In genomic region chr18:31789409-31789808, GRCh38 we compare ENCODE assay signal across 27 cellular contexts. TPM values are rescaled to one million over a fixed set of nuclear protein-coding genes. Genes with fewer than 3 reads are reported as not detected.
A peak's percentile ranks its signal among the peaks of the same experiment; 100 is the strongest.
DNase-seq lines count a peak whose midpoint lies in the region; ATAC-seq, FAIRE-seq and TF ChIP-seq lines count a peak whose summit lies in the region.
"Had no signal": no experiment of that assay in that cellular context is flagged by ENCODE, and none has a peak within 500 bp of the region (broad histone marks: within the 10 kb centered on the region; RNA-seq: fewer than 3 reads in every experiment).

No MANE protein-coding gene starts in this region.

- H2BK20ac ChIP-seq in H1 (ENCODE audit: low read length) = no peak overlapping the region

- H3K4me1 ChIP-seq in HepG2 (ENCODE audit: insufficient read depth, low read length) = peaks cover 32% of the 10 kb centered on the region
- H3K4me1 ChIP-seq in right lobe of liver = peaks cover 0 to 25% (median 11%) of the 10 kb centered on the region in 4 donors
- no peaks in the 10 kb centered on the region for H3K4me1 ChIP-seq in H1 (replicated peaks in 1 of 4; ENCODE audit: control insufficient read depth in 3 of 4, insufficient read depth in 4 of 4, low read length in 3 of 4)

- H3K23me2 ChIP-seq in H1 (ENCODE audit: low read depth, low read length) = no peaks in the 10 kb centered on the region

- H3K4ac ChIP-seq in H1 (replicated peaks; ENCODE audit: insufficient read length, low read depth, low read length) = no peak overlapping the region

- no peak overlapping the region for H3K9ac ChIP-seq in HepG2 (ENCODE audit: insufficient read depth, low read depth, low read length)
- H3K9ac ChIP-seq in H1 (replicated peaks in 1 of 4; ENCODE audit: extremely low read depth in 1 of 4, low read depth in 3 of 4, low read length in 3 of 4) = no peak overlapping the region
- H3K9ac ChIP-seq: BLaER1, GM23248 had no signal

- in situ Hi-C loops in HepG2 (cut with HindIII; ENCODE audit: extremely low pct_ligation_motif_present, low pct_unique_long_range_greater_than_20kb) = no loop called here

- TF ChIP-seq CTCF in HepG2 (CRISPR knock-in tag; IDR thresholded peaks at IDR 0.05) = no peak
- TF ChIP-seq CTCF in right lobe of liver (IDR thresholded peaks at IDR 0.05) = no peak
- TF ChIP-seq CTCF in H1 (IDR thresholded peaks at IDR 0.05; ENCODE audit: control extremely low read depth in 1 of 3, insufficient read depth in 1 of 3, low read depth in 1 of 3, low read length in 3 of 3) = no peak
- no peak for TF ChIP-seq CTCF in omental fat pad (IDR thresholded peaks at IDR 0.05)
- no peak for TF ChIP-seq CTCF in mesothelial cell of epicardium (IDR thresholded peaks at IDR 0.05; ENCODE audit: unreplicated experiment)

- no peak overlapping the region for H3K27ac ChIP-seq in HepG2 (ENCODE audit: extremely low read length, insufficient read depth, low read length)
- no peak overlapping the region for H3K27ac ChIP-seq in right lobe of liver
- H3K27ac ChIP-seq in H1 (ENCODE audit: low read depth, low read length) = no peak overlapping the region
- H3K27ac ChIP-seq: BLaER1, GM23248, HL-60 had no signal

- no peak overlapping the region for H4K5ac ChIP-seq in H1 (ENCODE audit: insufficient read length, low read depth, low read length)

- no peak overlapping the region for H3K56ac ChIP-seq in H1 (replicated peaks; ENCODE audit: insufficient read length, low read depth, low read length)

- POLR2A ChIA-PET in HepG2 (lab: Yijun Ruan, JAX) (no interaction called here), H1 (lab: Charles Lee; ENCODE audit: partially characterized antibody) (no interaction called here)

- FAIRE-seq in HepG2 (lab: Jason Lieb, UNC) (no peak), H1 (lab: Jason Lieb, UNC) (no peak)
- FAIRE-seq: G401.6, GM12891, GM19239 had no signal

- peaks cover 7% of the 10 kb centered on the region for H3K9me3 Mint-ChIP-seq in mesothelial cell of epicardium
- H3K9me3 Mint-ChIP-seq: CD8-positive, alpha-beta T cell had no signal

- TF ChIP-seq POLR2A in HepG2 (IDR thresholded peaks at IDR 0.05; ENCODE audit: insufficient read depth in 1 of 2, low read depth in 2 of 2, low read length in 2 of 2) (no peak), right lobe of liver (IDR thresholded peaks at IDR 0.05) (no peak), H1 (IDR thresholded peaks at IDR 0.05; ENCODE audit: control extremely low read depth in 1 of 2, low read depth in 2 of 2, low read length in 2 of 2) (no peak)

- H4K20me1 ChIP-seq in HepG2 (ENCODE audit: insufficient read depth, low read length) (no peaks in the 10 kb centered on the region), H1 (replicated peaks in 1 of 2; ENCODE audit: control insufficient read depth in 1 of 2, insufficient read depth in 2 of 2, low read length in 2 of 2) (no peaks in the 10 kb centered on the region)
- H4K20me1 ChIP-seq: BLaER1 had no signal

- H3K36me3 ChIP-seq in HepG2 (replicated peaks in 1 of 2; ENCODE audit: control insufficient read depth in 1 of 2, insufficient read depth in 2 of 2, low read length in 2 of 2) = no peaks in the 10 kb centered on the region
- no peaks in the 10 kb centered on the region for H3K36me3 ChIP-seq in right lobe of liver
- H3K36me3 ChIP-seq in H1 (ENCODE audit: control insufficient read depth in 2 of 4, insufficient read depth in 4 of 4, low read length in 3 of 4) = no peaks in the 10 kb centered on the region
- H3K36me3 ChIP-seq: BLaER1 had no signal

- H3K4me2 ChIP-seq in HepG2 (ENCODE audit: low read depth, low read length) = peak overlapping the region; percentile 10; the same call in 1 of the 2 replicates
- H3K4me2 ChIP-seq in H1 (ENCODE audit: insufficient read depth in 1 of 2, low read depth in 2 of 2, low read length in 2 of 2) = no peak overlapping the region
- H3K4me2 ChIP-seq: BLaER1 had no signal

- H3K18ac ChIP-seq in H1 (ENCODE audit: extremely low read depth, low read length) = no peak overlapping the region

- H2AK5ac ChIP-seq in H1 (ENCODE audit: low read depth, low read length) = no peak overlapping the region

- peaks cover 4% of the 10 kb centered on the region for H3K4me1 Mint-ChIP-seq in mesothelial cell of epicardium

- H2BK120ac ChIP-seq in H1 (replicated peaks; ENCODE audit: low read depth, low read length) = no peak overlapping the region

- H3K36me3 Mint-ChIP-seq in mesothelial cell of epicardium = no peaks in the 10 kb centered on the region
- H3K36me3 Mint-ChIP-seq: CD14-positive monocyte; CD8-positive, alpha-beta T cell had no signal

- H3K27ac Mint-ChIP-seq in mesothelial cell of epicardium = no peak overlapping the region
- H3K27ac Mint-ChIP-seq: CD14-positive monocyte; CD8-positive, alpha-beta T cell; HFFc6 had no signal

- H3K79me2 ChIP-seq in HepG2 (ENCODE audit: insufficient read depth, low read length) (no peaks in the 10 kb centered on the region), H1 (ENCODE audit: control insufficient read depth in 1 of 2, insufficient read depth in 2 of 2, low read length in 2 of 2) (no peaks in the 10 kb centered on the region)

- no peak overlapping the region for H4K91ac ChIP-seq in H1 (replicated peaks; ENCODE audit: insufficient read length, low read length)

- no peaks in the 10 kb centered on the region for H3K79me1 ChIP-seq in H1 (ENCODE audit: low read depth, low read length)

- H4K8ac ChIP-seq in H1 (ENCODE audit: extremely low read depth, insufficient read depth, low read length) = no peak overlapping the region

- BruUV-seq in HepG2 (replicated peaks; lab: Mats Ljungman, UMichigan) = no TSS peak

- no peak overlapping the region for H3K14ac ChIP-seq in H1 (ENCODE audit: insufficient read length)

- H3K4me3 ChIP-seq in HepG2 (replicated peaks in 1 of 3; ENCODE audit: insufficient read depth in 1 of 3, low read depth in 2 of 3, low read length in 3 of 3) = no peak overlapping the region
- no peak overlapping the region for H3K4me3 ChIP-seq in right lobe of liver
- H3K4me3 ChIP-seq in H1 (ENCODE audit: extremely low read depth in 1 of 4, insufficient read depth in 2 of 4, low read depth in 3 of 4, low read length in 4 of 4) = no peak overlapping the region
- H3K4me3 ChIP-seq: BLaER1, GM23248 had no signal

- TF ChIP-seq EP300 in HepG2 (IDR thresholded peaks at IDR 0.05; ENCODE audit: low read depth in 2 of 2, low read length in 2 of 2) (no peak), HepG2 (CRISPR knock-in tag; IDR thresholded peaks at IDR 0.05; ENCODE audit: borderline replicate concordance) (no peak), H1 (IDR thresholded peaks at IDR 0.05; ENCODE audit: borderline replicate concordance in 1 of 2, low read depth in 2 of 2, low read length in 2 of 2) (no peak)

- CTCF ChIA-PET in HepG2 (lab: Yijun Ruan, JAX; ENCODE audit: low intra/inter-chr PET ratio, low total read pairs) (no interaction called here), H1 (lab: Charles Lee; ENCODE audit: partially characterized antibody) (interaction anchor here (1.2 kb wide), 1 partner anchor 49 kb away, joined by 4 read pairs; no protein-coding TSS in a partner anchor)

- H3K4me3 Mint-ChIP-seq in mesothelial cell of epicardium = no peak overlapping the region
- H3K4me3 Mint-ChIP-seq: CD14-positive monocyte; CD8-positive, alpha-beta T cell; HFFc6 had no signal

- ATAC-seq in HepG2 (peak; percentile 35), right lobe of liver (no peak), omental fat pad (ENCODE audit: low FRiP score) (no peak)
- ATAC-seq: CD8-positive, alpha-beta T cell; HCT116 had no signal

- H2AFZ ChIP-seq in HepG2 (ENCODE audit: low read length) = peak overlapping the region; percentile 78
- 0 out of 2 replicates have a peak overlapping the region, but pooled peaks have one; percentile 15 for H2AFZ ChIP-seq in H1 (ENCODE audit: low read length)
- H2AFZ ChIP-seq: GM23248 had no signal

- H2BK15ac ChIP-seq in H1 (ENCODE audit: low read length) = peak overlapping the region; percentile 77; the same call in 1 of the 2 replicates

- H3K23ac ChIP-seq in H1 (ENCODE audit: insufficient read length) = no peak overlapping the region

- WGBS in HepG2 (ENCODE audit: low lambda C conversion rate) = 24% methylated on average over 9 of the region's 10 CpGs
- 78% methylated on average over 4 of the region's 10 CpGs for WGBS in right lobe of liver (ENCODE audit: insufficient coverage, low coverage, low lambda C conversion rate, missing lambda C conversion rate)
- 90% methylated on average over 10 of the region's 10 CpGs; no CpG with 5 or more reads in 1 of the 2 experiments for WGBS in H1 (ENCODE audit: extremely low coverage in 1 of 2, insufficient coverage in 1 of 2, insufficient read length in 1 of 2, insufficient replicate concordance in 2 of 2, low coverage in 1 of 2, low lambda C conversion rate in 2 of 2, missing lambda C conversion rate in 1 of 2), 2 experiments

- TF ChIP-seq RAD21 in HepG2 (CRISPR knock-in tag; IDR thresholded peaks at IDR 0.05) = no peak
- no peak for TF ChIP-seq RAD21 in H1 (IDR thresholded peaks at IDR 0.05 in 1 of 2, conservative IDR thresholded peaks at IDR 0.05 in 1 of 2; ENCODE audit: low read depth in 2 of 2, low read length in 2 of 2)

- H3K9me3 ChIP-seq in HepG2 (ENCODE audit: low read length) (no peaks in the 10 kb centered on the region), right lobe of liver (no peaks in the 10 kb centered on the region), H1 (ENCODE audit: insufficient read depth in 2 of 2, low read depth in 1 of 2, low read length in 1 of 2) (no peaks in the 10 kb centered on the region)
- H3K9me3 ChIP-seq: BLaER1 had no signal

- H2BK12ac ChIP-seq in H1 (ENCODE audit: low read depth, low read length) = 0 out of 2 replicates have a peak overlapping the region, but pooled peaks have one; percentile 20

- intact Hi-C loops in HepG2 (cut with micrococcal nuclease; ENCODE audit: unreplicated experiment) = no loop called here
- intact Hi-C loops in right lobe of liver (cut with DNase I) = no loop called here

- H2BK5ac ChIP-seq in H1 (ENCODE audit: low read depth, low read length) = no peak overlapping the region

- H3K27me3 ChIP-seq in HepG2 (ENCODE audit: control insufficient read depth in 1 of 2, insufficient read depth in 2 of 2, low read length in 2 of 2) (no peaks in the 10 kb centered on the region), right lobe of liver (no peaks in the 10 kb centered on the region), H1 (replicated peaks in 1 of 4; ENCODE audit: control insufficient read depth in 3 of 4, extremely low read depth in 1 of 4, insufficient read depth in 3 of 4, low read length in 3 of 4) (no peaks in the 10 kb centered on the region)
- H3K27me3 ChIP-seq: BLaER1 had no signal

- DNase-seq in HepG2 (ENCODE audit: low spot score) (peak; percentile 28), right lobe of liver (no peak), NCI-H2227 treated with DMSO at 0.1 percent for 48 hours (lab: John Stamatoyannopoulos, UW) (peak; percentile 6), H1 (ENCODE audit: low read depth in 1 of 2, low spot score in 2 of 2) (no peak), omental fat pad (ENCODE audit: low spot score) (no peak), mesothelial cell of epicardium (ENCODE audit: low spot score in 2 of 2, unreplicated experiment in 2 of 2) (no peak)
- no peak for DNase-seq in activated CD8-positive, alpha-beta memory T cell treated with anti-CD3 and anti-CD28 coated beads for 24 hours
- DNase-seq: 8988T; Calu3; CD8-positive, alpha-beta T cell; DMS53; DND-41; EL; GM23248; H7; HFFc6; IMR-90 had no signal

- H3K27me3 Mint-ChIP-seq in mesothelial cell of epicardium (ENCODE audit: low read depth) = no peaks in the 10 kb centered on the region

RNA-seq across cellular contexts. Expression of gene SLC25A52, which starts 28.7 kb away (rescaled TPM):
- 0.46 and 1.1 TPM in 2 replicates for total RNA-seq in HepG2 (2016; rRNA removed; fragmentation: Illumina TruSeq; extraction: Trizol)
- 0.30 and 0.62 TPM in 2 replicates for total RNA-seq in HepG2 (2016; cell fraction: cytosol; rRNA removed; fragmentation: Illumina TruSeq; extraction: Trizol; ENCODE audit: low read depth)
- total RNA-seq in HepG2 (2016; cell fraction: insoluble cytoplasmic fraction; rRNA removed; fragmentation: Illumina TruSeq; extraction: Trizol) = 0.46 and 0.58 TPM in 2 replicates
- 0.40 and 0.45 TPM in 2 replicates for total RNA-seq in HepG2 (2016; cell fraction: membrane; rRNA removed; fragmentation: Illumina TruSeq; extraction: Trizol)
- total RNA-seq in HepG2 (2016; cell fraction: nucleus; rRNA removed; fragmentation: Illumina TruSeq; extraction: Trizol) = 0.43 TPM in 1 of 2 replicates, not detected in the other
- polyA plus RNA-seq in HepG2 (2011; rRNA removed) = not detected in 2 replicates
- 0.04 TPM in 1 of 2 replicates, not detected in the other for polyA plus RNA-seq in HepG2 (2011; cell fraction: cytosol; rRNA removed)
- not detected in 2 replicates for polyA plus RNA-seq in HepG2 (2011; cell fraction: nucleus; rRNA removed)
- not detected in 2 replicates for polyA plus RNA-seq in HepG2 (2012)
- 0.09 TPM in 1 of 2 replicates, not detected in the other for polyA plus RNA-seq in HepG2 (2016; cell fraction: cytosol; fragmentation: Illumina TruSeq; extraction: Trizol; ENCODE audit: low read depth)
- polyA plus RNA-seq in HepG2 (2016; cell fraction: insoluble cytoplasmic fraction; fragmentation: Illumina TruSeq; extraction: Trizol; ENCODE audit: low read depth) = 0.20 TPM in 1 of 2 replicates, not detected in the other
- polyA plus RNA-seq in HepG2 (2016; cell fraction: membrane; fragmentation: Illumina TruSeq; extraction: Trizol; ENCODE audit: low read depth) = 0.14 TPM in 1 of 2 replicates, not detected in the other
- polyA plus RNA-seq in HepG2 (2016; cell fraction: nucleus; fragmentation: Illumina TruSeq; extraction: Trizol; ENCODE audit: insufficient read depth, low read depth) = 0.38 and 0.77 TPM in 2 replicates
- polyA minus RNA-seq in HepG2 (2011; rRNA and poly(A)+ RNA removed; ENCODE audit: low replicate concordance) = not detected in 2 replicates
- polyA minus RNA-seq in HepG2 (2011; cell fraction: cytosol; rRNA and poly(A)+ RNA removed) = not detected in 2 replicates
- not detected in 2 replicates for polyA minus RNA-seq in HepG2 (2011; cell fraction: nucleus; rRNA and poly(A)+ RNA removed)
- not detected for total RNA-seq in right lobe of liver
- total RNA-seq in H1 (2021; fragmentation: NEBNext Ultra II Directional; extraction: Animal tissue kit (Norgen Biotek cat#: 25700)) = not detected in 2 replicates
- polyA plus RNA-seq in H1 (2011; rRNA removed) = not detected in 2 replicates
- not detected for polyA plus RNA-seq in H1 (2011; cell fraction: cytosol; rRNA removed)
- polyA plus RNA-seq in H1 (2011; cell fraction: nucleus; rRNA removed) = not detected
- not detected in 4 replicates for polyA plus RNA-seq in H1 (2012, experiment 1 of 2)
- polyA plus RNA-seq in H1 (2012, experiment 2 of 2) = not detected
- 0.06 TPM for polyA plus RNA-seq in H1 (2013, experiment 1 of 2)
- 0.04 TPM for polyA plus RNA-seq in H1 (2013, experiment 2 of 2)
- 0.12 TPM in 1 of 2 replicates, not detected in the other for polyA minus RNA-seq in H1 (2011; rRNA and poly(A)+ RNA removed)
- not detected for polyA minus RNA-seq in H1 (2011; cell fraction: cytosol; rRNA and poly(A)+ RNA removed)
- polyA minus RNA-seq in H1 (2011; cell fraction: nucleus; rRNA and poly(A)+ RNA removed) = not detected
- not detected for total RNA-seq in omental fat pad
- not detected in 3 replicates for total RNA-seq in mesothelial cell of epicardium
- total RNA-seq: A673; Calu3; CD8-positive, alpha-beta T cell; GM23248; H7; HFFc6; HT1080; IMR-90 had no signal
- polyA plus RNA-seq: AG04450, CD14-positive monocyte, GM23248, IMR-90 had no signal

Comparison
In these comparisons a context has a peak if more than half of its experiments do, and no peak if none do; other contexts are left out.
1. DNase-seq: peak in HepG2 (single experiment) and NCI-H2227 treated with DMSO at 0.1 percent for 48 hours (single experiment); none in right lobe of liver (0 of 3), H1 (0 of 2), activated CD8-positive, alpha-beta memory T cell treated with anti-CD3 and anti-CD28 coated beads for 24 hours (single experiment), omental fat pad (single experiment) and mesothelial cell of epicardium (0 of 2).
2. Of the 41 proteins assayed by ChIP-seq in both HepG2 and H1: peak only in HepG2: MAX; only in H1: none; in both: none; in neither: 39; mixed calls (peak in some experiments, not most) for 1.